Comparison of ENCODE assay signal across 15 cellular contexts in genomic region chr1:1238702-1239178, GRCh38. TPM values are rescaled to one million over a fixed set of nuclear protein-coding genes. Genes with fewer than 3 reads are reported as not detected.
A peak's percentile ranks its signal among the peaks of the same experiment; 100 is the strongest.
DNase-seq lines count a peak whose midpoint lies in the region; ATAC-seq and TF ChIP-seq lines count a peak whose summit lies in the region.
"Had no signal": no experiment of that assay in that cellular context is flagged by ENCODE, and none has a peak within 500 bp of the region (broad histone marks: within the 10 kb centered on the region; RNA-seq: fewer than 3 reads in every experiment).

No MANE protein-coding gene starts in this region.

- BruUV-seq in HCT116 (replicated peaks; lab: Mats Ljungman, UMichigan) (no TSS peak), Panc1 (replicated peaks; lab: Mats Ljungman, UMichigan) (no TSS peak)

- RAD21 ChIA-PET in HCT116 (lab: Charles Lee; ENCODE audit: low non-redundant PET in 1 of 2, low total read pairs in 2 of 2, uncharacterized antibody in 2 of 2, unreplicated experiment in 2 of 2), result interaction anchor here in 1 of 2 experiments (0.8 kb wide), 1 partner anchor 62 kb away, joined by 3 read pairs; no protein-coding TSS in a partner anchor

- peaks cover 9 to 22% of the 10 kb centered on the region in 2 experiments; a peak in 3 of 4 replicates for H3K4me1 ChIP-seq in HCT116 (ENCODE audit: control insufficient read depth in 1 of 2, insufficient read depth in 2 of 2, low read length in 2 of 2)
- H3K4me1 ChIP-seq in Panc1 (ENCODE audit: control insufficient read depth, insufficient read depth, low read length), result peaks cover 73% of the 10 kb centered on the region
- peaks cover 9% of the 10 kb centered on the region for H3K4me1 ChIP-seq in neural progenitor cell
- peaks cover 29% of the 10 kb centered on the region for H3K4me1 ChIP-seq in vagina

- intact Hi-C loops in HCT116 (cut with micrococcal nuclease), result no loop called here
- intact Hi-C loops in Panc1 (cut with micrococcal nuclease; ENCODE audit: unreplicated experiment), result no loop called here
- intact Hi-C loops in vagina (cut with DNase I), result loop anchor here (10.0 kb wide), 1 partner anchor 114 kb away; no protein-coding TSS in a partner anchor

- H3K4me1 Mint-ChIP-seq in neural progenitor cell, result peaks cover 12% of the 10 kb centered on the region

- ATAC-seq in HCT116 (no peak), Panc1 (no peak)

- H2AFZ ChIP-seq in HCT116 (ENCODE audit: low read depth, low read length, poor library complexity, severe bottlenecking), result no peak overlapping the region
- no peak overlapping the region for H2AFZ ChIP-seq in neural progenitor cell (replicated peaks)

- H3K4me3 Mint-ChIP-seq in neural progenitor cell, result peak overlapping the region; percentile 46
- H3K4me3 Mint-ChIP-seq: B cell; CD8-positive, alpha-beta memory T cell had no signal

- H3K27ac ChIP-seq in HCT116 (ENCODE audit: low read depth, low read length) (peak overlapping the region; percentile 8; the same call in 1 of the 2 replicates), Panc1 (ENCODE audit: low read length) (peak overlapping the region; percentile 82), neural progenitor cell (no peak overlapping the region), vagina (no peak overlapping the region)

- peaks cover 7% of the 10 kb centered on the region for H3F3A ChIP-seq in neural progenitor cell (ENCODE audit: low read depth)

- no peaks in the 10 kb centered on the region for H3K9me3 Mint-ChIP-seq in neural progenitor cell
- H3K9me3 Mint-ChIP-seq: CD8-positive, alpha-beta memory T cell had no signal

- H3K9me3 ChIP-seq in HCT116 (ENCODE audit: control insufficient read depth in 1 of 2, insufficient read depth in 1 of 2, low read depth in 1 of 2, low read length in 2 of 2), result no peaks in the 10 kb centered on the region
- no peaks in the 10 kb centered on the region for H3K9me3 ChIP-seq in Panc1 (ENCODE audit: control insufficient read depth, insufficient read depth, low read depth, low read length)
- H3K9me3 ChIP-seq in neural progenitor cell (ENCODE audit: low read depth), result no peaks in the 10 kb centered on the region
- no peaks in the 10 kb centered on the region for H3K9me3 ChIP-seq in vagina

- TF ChIP-seq RAD21 in HCT116 (IDR thresholded peaks at IDR 0.05; ENCODE audit: low read depth), result no peak

- no peak overlapping the region for H3K27ac Mint-ChIP-seq in neural progenitor cell
- H3K27ac Mint-ChIP-seq: B cell; CD8-positive, alpha-beta memory T cell had no signal

- TF ChIP-seq POLR2A in HCT116 (IDR thresholded peaks at IDR 0.05; ENCODE audit: borderline replicate concordance, extremely low read depth, insufficient read depth, insufficient read length), result no peak
- no peak for TF ChIP-seq POLR2A in vagina (IDR thresholded peaks at IDR 0.05)

- H4K20me1 ChIP-seq in HCT116 (ENCODE audit: insufficient read depth), result no peaks in the 10 kb centered on the region
- H4K20me1 ChIP-seq in neural progenitor cell (ENCODE audit: low read depth), result peaks cover 17% of the 10 kb centered on the region

- peak overlapping the region; percentile 46; the same call in 1 of the 2 replicates for H3K4me2 ChIP-seq in HCT116 (ENCODE audit: low read length)
- no peak overlapping the region for H3K4me2 ChIP-seq in neural progenitor cell

- no peak overlapping the region for H3K4me3 ChIP-seq in HCT116 (replicated peaks in 1 of 2; ENCODE audit: low read depth in 1 of 2, low read length in 2 of 2)
- H3K4me3 ChIP-seq in Panc1 (ENCODE audit: low read depth in 2 of 2, low read length in 2 of 2), result no peak overlapping the region
- no peak overlapping the region for H3K4me3 ChIP-seq in neural progenitor cell
- H3K4me3 ChIP-seq in vagina, result no peak overlapping the region

- DNase-seq in HCT116 (ENCODE audit: low read depth, low spot score), result no peak
- no peak for DNase-seq in Panc1 (ENCODE audit: low read depth, low spot score)
- DNase-seq in neural progenitor cell (ENCODE audit: low spot score), result no peak
- DNase-seq in amniotic stem cell (lab: John Stamatoyannopoulos, UW), result no peak
- DNase-seq in vagina (ENCODE audit: extremely low spot score in 2 of 2), result no peak
- DNase-seq: CD8-positive, alpha-beta memory T cell; GF-D8; MV-4-11; NCI-H1436; NCI-H2029 treated with DMSO at 0.1 percent for 48 hours; NCI-H510A; NCI-H82; SW 1271 had no signal

- H3K27me3 Mint-ChIP-seq in neural progenitor cell (ENCODE audit: insufficient read depth, low read depth), result peaks cover 2% of the 10 kb centered on the region
- H3K27me3 Mint-ChIP-seq: B cell had no signal

- no peak for TF ChIP-seq CTCF in HCT116 (IDR thresholded peaks at IDR 0.05 in 2 of 3, conservative IDR thresholded peaks at IDR 0.05 in 1 of 3; ENCODE audit: borderline replicate concordance in 1 of 3, insufficient read depth in 1 of 3, low read depth in 2 of 3, low read length in 2 of 3)
- no peak for TF ChIP-seq CTCF in Panc1 (IDR thresholded peaks at IDR 0.05)
- no peak for TF ChIP-seq CTCF in neural progenitor cell (IDR thresholded peaks at IDR 0.05)
- TF ChIP-seq CTCF in vagina (IDR thresholded peaks at IDR 0.05), result no peak

- peaks cover 7% of the 10 kb centered on the region for H3K36me3 Mint-ChIP-seq in neural progenitor cell

- in situ Hi-C loops in Panc1 (cut with HindIII; ENCODE audit: low pct_unique_long_range_greater_than_20kb, low sequenced_read_pairs), result no loop called here

- H3K27me3 ChIP-seq in HCT116 (ENCODE audit: insufficient read depth, low read length), result no peaks in the 10 kb centered on the region
- no peaks in the 10 kb centered on the region for H3K27me3 ChIP-seq in Panc1 (ENCODE audit: control insufficient read depth, insufficient read depth, low read length)
- H3K27me3 ChIP-seq in neural progenitor cell, result no peaks in the 10 kb centered on the region
- peaks cover 7% of the 10 kb centered on the region for H3K27me3 ChIP-seq in vagina

- CTCF ChIA-PET in HCT116 (lab: Charles Lee) (no interaction called here), Panc1 (lab: Charles Lee) (interaction anchor here (0.9 kb wide), 1 partner anchor 116 kb away, joined by 3 read pairs; no protein-coding TSS in a partner anchor)

- no peaks in the 10 kb centered on the region for H3K9me2 ChIP-seq in HCT116 (ENCODE audit: insufficient read depth)

- POLR2A ChIA-PET in HCT116 (lab: Charles Lee) (no interaction called here), Panc1 (lab: Charles Lee) (no interaction called here)

- H3K79me2 ChIP-seq in HCT116 (ENCODE audit: insufficient read depth, low read length), result peaks cover 10% of the 10 kb centered on the region; the same call in 1 of the 2 replicates
- H3K79me2 ChIP-seq in neural progenitor cell (ENCODE audit: low read depth), result peaks cover 13% of the 10 kb centered on the region

- H3K36me3 ChIP-seq in HCT116 (ENCODE audit: control insufficient read depth in 1 of 2, insufficient read depth in 2 of 2, low read length in 2 of 2), result no peaks in the 10 kb centered on the region
- H3K36me3 ChIP-seq in Panc1 (ENCODE audit: control insufficient read depth, insufficient read depth, low read length), result no peaks in the 10 kb centered on the region
- H3K36me3 ChIP-seq in neural progenitor cell, result no peaks in the 10 kb centered on the region
- H3K36me3 ChIP-seq in vagina, result no peaks in the 10 kb centered on the region

- no peak overlapping the region for H3K9ac ChIP-seq in HCT116 (ENCODE audit: low read length)
- no peak overlapping the region for H3K9ac ChIP-seq in neural progenitor cell

TF ChIP-seq in HCT116, 20 proteins besides CTCF, POLR2A, EP300 and RAD21 (continues in another document):
- TF ChIP-seq, protein P1, sequence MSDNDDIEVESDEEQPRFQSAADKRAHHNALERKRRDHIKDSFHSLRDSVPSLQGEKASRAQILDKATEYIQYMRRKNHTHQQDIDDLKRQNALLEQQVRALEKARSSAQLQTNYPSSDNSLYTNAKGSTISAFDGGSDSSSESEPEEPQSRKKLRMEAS (IDR thresholded peaks at IDR 0.05), result no peak
- TF ChIP-seq JUND (IDR thresholded peaks at IDR 0.05) (no peak), SIN3A (IDR thresholded peaks at IDR 0.05; ENCODE audit: low read depth) (no peak), ZNF274 (IDR thresholded peaks at IDR 0.05; ENCODE audit: low read depth, low read length) (no peak), FOSL1 (IDR thresholded peaks at IDR 0.05; ENCODE audit: low read depth) (no peak), EZH2 (IDR thresholded peaks at IDR 0.05) (no peak), ZFX (IDR thresholded peaks at IDR 0.05) (no peak), TCF7L2 (IDR thresholded peaks at IDR 0.05; ENCODE audit: borderline replicate concordance, extremely low read depth, insufficient read depth, insufficient read length) (no peak), SRF (IDR thresholded peaks at IDR 0.05; ENCODE audit: low read depth) (no peak), EGR1 (IDR thresholded peaks at IDR 0.05; ENCODE audit: low read depth) (no peak), YY1 (IDR thresholded peaks at IDR 0.05; ENCODE audit: extremely low read depth, insufficient replicate concordance, low read depth, low read length) (no peak)

RNA-seq across cellular contexts. Expression of gene B3GALT6, which starts 6.7 kb away (rescaled TPM):
- total RNA-seq in HCT116 (2021; ENCODE audit: unreplicated experiment) (16.3 TPM), Panc1 (2021; ENCODE audit: unreplicated experiment) (46.4 TPM), neural progenitor cell (ENCODE audit: low replicate concordance) (15.8 and 32.4 TPM in 2 replicates), vagina (11.0 TPM)
- 7.1 and 7.8 TPM in 2 replicates for polyA plus RNA-seq in HCT116 (2012)
- 52.8 TPM for polyA plus RNA-seq in Panc1 (2012; ENCODE audit: insufficient read length)

RNA-seq across cellular contexts. Expression of gene SDF4, which starts 6.9 kb away (rescaled TPM):
- total RNA-seq in HCT116 (2021; ENCODE audit: unreplicated experiment) (133 TPM), Panc1 (2021; ENCODE audit: unreplicated experiment) (335 TPM), neural progenitor cell (ENCODE audit: low replicate concordance) (16.6 and 43.4 TPM in 2 replicates), vagina (74.2 TPM)
- polyA plus RNA-seq in HCT116 (2012), result 118 and 119 TPM in 2 replicates
- polyA plus RNA-seq in Panc1 (2012; ENCODE audit: insufficient read length), result 480 TPM

RNA-seq across cellular contexts. Expression of gene C1QTNF12, which starts 7.8 kb away (rescaled TPM):
- total RNA-seq in HCT116 (2021; ENCODE audit: unreplicated experiment) (6.9 TPM), Panc1 (2021; ENCODE audit: unreplicated experiment) (41.4 TPM), neural progenitor cell (ENCODE audit: low replicate concordance) (0.28 and 2.1 TPM in 2 replicates), vagina (not detected)
- 4.1 and 4.2 TPM in 2 replicates for polyA plus RNA-seq in HCT116 (2012)
- polyA plus RNA-seq in Panc1 (2012; ENCODE audit: insufficient read length), result 86.9 TPM
- polyA plus RNA-seq: CD8-positive, alpha-beta memory T cell had no signal

RNA-seq across cellular contexts. Expression of gene TNFRSF4, which starts 24.8 kb away (rescaled TPM):
- total RNA-seq in HCT116 (2021; ENCODE audit: unreplicated experiment) (0.37 TPM), Panc1 (2021; ENCODE audit: unreplicated experiment) (0.62 TPM), neural progenitor cell (ENCODE audit: low replicate concordance) (0.09 TPM in 1 of 2 replicates, not detected in the other), vagina (not detected)
- polyA plus RNA-seq in HCT116 (2012), result 0.09 TPM in 1 of 2 replicates, not detected in the other
- polyA plus RNA-seq in Panc1 (2012; ENCODE audit: insufficient read length), result not detected

RNA-seq across cellular contexts. Expression of gene TNFRSF18, which starts 32.3 kb away (rescaled TPM):
- total RNA-seq in HCT116 (2021; ENCODE audit: unreplicated experiment) (56.2 TPM), Panc1 (2021; ENCODE audit: unreplicated experiment) (4.3 TPM), neural progenitor cell (ENCODE audit: low replicate concordance) (not detected in 2 replicates), vagina (4.4 TPM)
- polyA plus RNA-seq in HCT116 (2012), result 52.4 and 63.6 TPM in 2 replicates
- 8.2 TPM for polyA plus RNA-seq in Panc1 (2012; ENCODE audit: insufficient read length)
- total RNA-seq: H7 had no signal

Comparison
In these comparisons a context has a peak if more than half of its experiments do, and no peak if none do; other contexts are left out.
1. H3K27ac ChIP-seq: peak in HCT116 (single experiment) and Panc1 (single experiment); none in neural progenitor cell (single experiment) and vagina (single experiment).